13 cellular contexts compared by ENCODE assay signal in genomic region chr10:32692174-32692573, GRCh38.
DNase-seq lines count a peak whose midpoint lies in the region; ATAC-seq and TF ChIP-seq lines count a peak whose summit lies in the region.
"Had no signal": no experiment of that assay in that cellular context is flagged by ENCODE, and none has a peak within 500 bp of the region (broad histone marks: within the 10 kb centered on the region; RNA-seq: fewer than 3 reads in every experiment).

No MANE protein-coding gene starts in this region.

- POLR2A ChIA-PET in HEK293 (lab: Yijun Ruan, JAX): no interaction called here

- H3K27ac ChIP-seq in HEK293 (ENCODE audit: extremely low read depth, low read depth, low read length) (no peak overlapping the region), SJSA1 (no peak overlapping the region), foreskin keratinocyte (no peak overlapping the region)
- H3K27ac ChIP-seq: BLaER1 treated with 17β-estradiol and CSF1 and Interleukin-3, amounts not matched to agents 10 nM and 100 nM had no signal

- no peak for TF ChIP-seq CTCF in HEK293 (tag by site-specific recombination; IDR thresholded peaks at IDR 0.05)
- no peak for TF ChIP-seq CTCF in foreskin keratinocyte (conservative IDR thresholded peaks at IDR 0.05)

- H3K27me3 ChIP-seq in SJSA1 (replicated peaks): no peaks in the 10 kb centered on the region
- H3K27me3 ChIP-seq in foreskin keratinocyte: no peaks in the 10 kb centered on the region
- H3K27me3 ChIP-seq: BLaER1 treated with 17β-estradiol and CSF1 and Interleukin-3, amounts not matched to agents 10 nM and 100 nM had no signal

- CTCF ChIA-PET in HEK293 (lab: Yijun Ruan, JAX): interaction anchor here (0.5 kb wide), 1 partner anchor 1813 kb away, joined by 3 read pairs; no protein-coding TSS in a partner anchor

- no peaks in the 10 kb centered on the region for H3K9me3 ChIP-seq in HEK293 (ENCODE audit: control insufficient read depth, insufficient read depth, low read depth, low read length)
- no peaks in the 10 kb centered on the region for H3K9me3 ChIP-seq in SJSA1 (replicated peaks)

- H3K4me3 ChIP-seq in HEK293 (ENCODE audit: low read depth, low read length) (no peak overlapping the region), SJSA1 (no peak overlapping the region)
- H3K4me3 ChIP-seq: BLaER1 treated with 17β-estradiol and CSF1 and Interleukin-3, amounts not matched to agents 10 nM and 100 nM had no signal

- H3K36me3 ChIP-seq in HEK293 (ENCODE audit: control insufficient read depth in 2 of 2, insufficient read depth in 1 of 2, low read length in 2 of 2) (no peaks in the 10 kb centered on the region), SJSA1 (no peaks in the 10 kb centered on the region)

- peak; percentile 96 for ATAC-seq in foreskin keratinocyte
- no peak for ATAC-seq in GM21529 (IDR thresholded peaks at IDR 0.05; ENCODE audit: unreplicated experiment)
- no peak for ATAC-seq in GM18870 (IDR thresholded peaks at IDR 0.05; ENCODE audit: unreplicated experiment)
- ATAC-seq in left ventricle myocardium superior: no peak
- ATAC-seq: stimulated activated memory B cell treated with anti-CD40 and anti-IgM and Interleukin-4, amounts not matched to agents 10 μg/mL and 1 μg/mL and 100 μg/mL, for 72 hours had no signal

- no peaks in the 10 kb centered on the region for H3K4me1 ChIP-seq in HEK293 (ENCODE audit: control insufficient read depth, insufficient read depth, low read length)
- H3K4me1 ChIP-seq in SJSA1 (replicated peaks): peaks cover 14% of the 10 kb centered on the region
- H3K4me1 ChIP-seq in foreskin keratinocyte: peaks cover 18% of the 10 kb centered on the region

- intact Hi-C loops in left ventricle myocardium superior (cut with micrococcal nuclease): no loop called here

- DNase-seq in AG08395 (ENCODE audit: low spot score) (peak; percentile 87), SJSA1 (ENCODE audit: low read depth in 1 of 2, low spot score in 2 of 2) (peak; percentile 62 to 74), foreskin keratinocyte (peak; percentile 98 to 99), NCI-H1436 treated with DMSO at 0.1 percent for 48 hours (lab: John Stamatoyannopoulos, UW) (no peak), left ventricle myocardium superior (no peak)
- DNase-seq: activated CD4-positive, alpha-beta T cell treated with anti-CD3 and anti-CD28 coated beads, Interleukin-2, amount 10 ng/mL, durations not matched to agents 7 days and 5 days; activated gamma-delta T cell treated with Interleukin-2 at 50 U/mL for 16 hours; NCI-H1092 had no signal

TF ChIP-seq in HEK293, 187 proteins besides CTCF, POLR2A, EP300 and RAD21:
- TF ChIP-seq ZNF274 (IDR thresholded peaks at IDR 0.05; ENCODE audit: low read length) (no peak), ZNF274 (tag by site-specific recombination; IDR thresholded peaks at IDR 0.05; ENCODE audit: borderline replicate concordance) (no peak), MEIS1 (CRISPR knock-in tag; IDR thresholded peaks at IDR 0.05; ENCODE audit: borderline replicate concordance) (peak; percentile 89)

Comparison
In these comparisons a context has a peak if more than half of its experiments do, and no peak if none do; other contexts are left out.
1. DNase-seq: peak in AG08395 (single experiment), SJSA1 (2 of 2) and foreskin keratinocyte (2 of 2); none in NCI-H1436 treated with DMSO at 0.1 percent for 48 hours (single experiment) and left ventricle myocardium superior (single experiment).